8 cellular contexts compared by ENCODE assay signal in the genomic region with DNA sequence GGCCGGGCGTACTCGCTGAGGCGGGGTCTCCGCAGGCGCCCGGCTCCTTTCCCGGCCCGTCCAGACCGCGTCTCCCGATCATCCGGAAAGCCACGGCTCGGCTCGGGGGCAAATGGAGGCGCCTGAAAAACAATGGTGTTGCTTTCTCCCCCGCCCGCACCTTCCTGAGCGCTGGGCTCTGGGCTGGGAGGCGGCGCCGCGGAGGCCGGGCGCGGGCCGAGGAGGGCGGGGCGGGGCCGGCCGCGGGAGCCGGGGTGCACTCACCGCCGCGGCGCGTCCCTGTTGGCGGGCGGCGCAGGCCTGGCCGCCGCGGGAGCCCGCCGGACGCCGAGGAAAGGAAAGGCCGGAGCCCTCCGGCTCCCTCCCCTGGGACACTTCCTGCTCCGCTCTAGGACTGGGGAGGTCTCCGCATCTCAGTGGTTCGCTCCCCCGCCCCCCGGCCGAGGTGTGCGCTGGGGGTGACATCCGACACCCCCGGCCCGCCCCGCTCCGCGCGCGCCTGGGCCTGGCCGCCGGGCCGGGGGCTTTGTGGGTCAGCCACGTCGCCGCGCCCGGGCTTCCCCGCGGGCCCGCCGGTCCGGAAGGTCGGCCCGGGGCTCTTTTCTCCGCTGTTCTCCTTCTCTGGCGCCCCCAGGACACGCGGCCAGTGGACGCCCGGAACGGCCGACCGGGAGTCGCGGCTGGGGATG. TPM values are rescaled to one million over a fixed set of nuclear protein-coding genes. Genes with fewer than 3 reads are reported as not detected.
DNase-seq lines count a peak whose midpoint lies in the region; ATAC-seq and TF ChIP-seq lines count a peak whose summit lies in the region.

TSS of gene ZNF496 (minus strand) at position 342 of the 689 bp plus-strand sequence. CDS start 2,289 bp downstream, outside the sequence.

- intact Hi-C loops in left ventricle myocardium inferior (cut with micrococcal nuclease) = no loop called here
- intact Hi-C loops in prostate gland (cut with DNase I) = loop anchor here (10.0 kb wide), 1 partner anchor 227 kb away; the partner anchor contains the start of gene ZNF669
- intact Hi-C loops in vagina (cut with DNase I) = loop anchor here (5.0 kb wide), 1 partner anchor 1084 kb away; no protein-coding TSS in a partner anchor

- no peaks in the 10 kb centered on the region for H3K9me3 ChIP-seq in left ventricle myocardium inferior (replicated peaks)
- no peaks in the 10 kb centered on the region for H3K9me3 ChIP-seq in prostate gland
- no peaks in the 10 kb centered on the region for H3K9me3 ChIP-seq in vagina

- peak; percentile 25 for TF ChIP-seq POLR2A in prostate gland (IDR thresholded peaks at IDR 0.05)
- TF ChIP-seq POLR2A in vagina (IDR thresholded peaks at IDR 0.05) = peak in 1 of 2 donors; percentile 39

- H3K27ac ChIP-seq in left ventricle myocardium inferior (replicated peaks) = peak within 1 kb of the TSS; percentile 95
- H3K27ac ChIP-seq in prostate gland = peak within 1 kb of the TSS; percentile 83 to 89
- peak within 1 kb of the TSS; percentile 95 for H3K27ac ChIP-seq in vagina

- peak; percentile 84 for DNase-seq in NCI-H1092 (lab: John Stamatoyannopoulos, UW)
- DNase-seq in SW480 (ENCODE audit: low spot score) = peak; percentile 87
- DNase-seq in amniotic stem cell (lab: John Stamatoyannopoulos, UW) = peak; percentile 72
- DNase-seq in left ventricle myocardium inferior = peak; percentile 82
- peak; percentile 81 for DNase-seq in prostate gland (ENCODE audit: low spot score)
- DNase-seq in vagina (ENCODE audit: extremely low spot score in 2 of 2) = no peak

- H3K4me1 ChIP-seq in left ventricle myocardium inferior (peaks cover 72% of the 10 kb centered on the region), prostate gland (replicated peaks) (peaks cover 7% of the 10 kb centered on the region), vagina (peaks cover 65% of the 10 kb centered on the region)

- WGBS in prostate gland = 1% methylated on average over 73 of the region's 92 CpGs

- H3K36me3 ChIP-seq in left ventricle myocardium inferior (peaks cover 32% of the 10 kb centered on the region), prostate gland (peaks cover 0 to 6% of the 10 kb centered on the region in 2 donors), vagina (peaks cover 0 to 19% of the 10 kb centered on the region in 2 donors)

- H3K4me3 ChIP-seq in GM12875 (ENCODE audit: low read depth, low read length) = peak within 1 kb of the TSS; percentile 94
- peak within 1 kb of the TSS; percentile 98 for H3K4me3 ChIP-seq in left ventricle myocardium inferior
- peak within 1 kb of the TSS; percentile 86 to 91 for H3K4me3 ChIP-seq in prostate gland
- H3K4me3 ChIP-seq in vagina = peak within 1 kb of the TSS; percentile 73 to 91

- H3K27me3 ChIP-seq in left ventricle myocardium inferior (ENCODE audit: low read depth) (no peaks in the 10 kb centered on the region), prostate gland (replicated peaks; ENCODE audit: insufficient read depth) (no peaks in the 10 kb centered on the region), vagina (no peaks in the 10 kb centered on the region)

- TF ChIP-seq CTCF in GM12875 (IDR thresholded peaks at IDR 0.05; ENCODE audit: borderline replicate concordance, insufficient read depth, low read depth, low read length) = no peak
- peak; percentile 16 for TF ChIP-seq CTCF in left ventricle myocardium inferior (IDR thresholded peaks at IDR 0.05; ENCODE audit: borderline replicate concordance)
- no peak for TF ChIP-seq CTCF in prostate gland (IDR thresholded peaks at IDR 0.05)
- no peak for TF ChIP-seq CTCF in vagina (IDR thresholded peaks at IDR 0.05)

- ATAC-seq in HG02623 (IDR thresholded peaks at IDR 0.05; ENCODE audit: unreplicated experiment) = peak; percentile 63

RNA-seq across cellular contexts. Expression of gene ZNF496, which starts in this region (rescaled TPM):
- total RNA-seq in left ventricle myocardium inferior = 12.8 TPM
- 10 to 100 TPM; 32.1 to 68.2 TPM for total RNA-seq in prostate gland
- 39.0 TPM for total RNA-seq in vagina

Comparison
In these comparisons a context has a peak if more than half of its experiments do, and no peak if none do; other contexts are left out.
1. DNase-seq: peak in NCI-H1092 (single experiment), SW480 (single experiment), amniotic stem cell (single experiment), left ventricle myocardium inferior (single experiment) and prostate gland (single experiment); none in vagina (0 of 2).
2. Peak in every context shown above with its lines, with median percentiles within 50 percentile points of each other: H3K4me3 ChIP-seq and H3K27ac ChIP-seq.